In the genomic region with DNA sequence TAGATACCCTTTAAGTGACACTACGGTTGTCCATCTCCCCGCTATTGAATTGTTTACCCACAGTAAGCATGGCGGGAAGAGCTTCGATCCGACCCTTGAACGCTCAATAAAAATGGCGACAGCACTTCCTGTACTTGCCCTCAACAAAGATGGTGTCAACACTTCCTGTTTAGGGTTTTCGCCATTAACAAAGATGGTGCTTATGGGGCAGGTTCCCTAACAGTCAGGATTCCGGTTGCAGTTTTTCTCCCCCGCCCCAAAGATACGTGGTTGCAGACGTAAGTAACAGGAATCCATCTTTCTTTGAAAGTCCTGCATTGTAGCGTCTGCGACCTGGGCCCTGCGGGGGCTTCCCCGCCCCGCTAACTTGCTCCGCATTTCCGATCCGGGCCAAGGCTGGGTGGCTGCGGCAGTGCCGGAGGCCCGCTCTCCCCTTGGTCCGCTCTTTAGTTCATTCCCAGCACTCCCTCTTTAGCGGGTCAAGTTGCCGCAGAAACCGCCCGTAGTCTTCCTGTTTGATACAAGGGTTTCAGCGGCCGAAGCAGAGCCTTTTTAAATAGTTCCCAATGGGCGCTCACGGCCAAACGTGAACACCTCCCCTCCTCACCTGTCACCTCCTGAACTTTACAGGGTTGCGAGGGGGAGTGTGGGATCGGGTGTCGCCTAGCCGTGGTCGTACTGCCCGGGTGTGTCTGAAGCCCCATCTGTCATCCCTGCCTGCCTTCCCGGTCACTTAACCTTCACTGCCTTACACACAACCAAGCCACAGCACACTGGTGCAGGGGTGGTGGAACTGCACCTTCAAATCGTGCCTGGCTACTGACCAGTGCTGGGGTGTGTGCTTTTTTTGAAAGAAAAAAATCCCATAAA, we compare ENCODE assay signal across 1 cellular context.
A peak's percentile ranks its signal among the peaks of the same experiment; 100 is the strongest.
TF ChIP-seq lines count a peak whose summit lies in the region.

CRADD (plus strand) TSS at position 181 of the 870 bp plus-strand sequence.

TF ChIP-seq in HepG2, 621 proteins besides CTCF, POLR2A, EP300 and RAD21 (continued from another document and continues in another):
- TF ChIP-seq, protein P1, sequence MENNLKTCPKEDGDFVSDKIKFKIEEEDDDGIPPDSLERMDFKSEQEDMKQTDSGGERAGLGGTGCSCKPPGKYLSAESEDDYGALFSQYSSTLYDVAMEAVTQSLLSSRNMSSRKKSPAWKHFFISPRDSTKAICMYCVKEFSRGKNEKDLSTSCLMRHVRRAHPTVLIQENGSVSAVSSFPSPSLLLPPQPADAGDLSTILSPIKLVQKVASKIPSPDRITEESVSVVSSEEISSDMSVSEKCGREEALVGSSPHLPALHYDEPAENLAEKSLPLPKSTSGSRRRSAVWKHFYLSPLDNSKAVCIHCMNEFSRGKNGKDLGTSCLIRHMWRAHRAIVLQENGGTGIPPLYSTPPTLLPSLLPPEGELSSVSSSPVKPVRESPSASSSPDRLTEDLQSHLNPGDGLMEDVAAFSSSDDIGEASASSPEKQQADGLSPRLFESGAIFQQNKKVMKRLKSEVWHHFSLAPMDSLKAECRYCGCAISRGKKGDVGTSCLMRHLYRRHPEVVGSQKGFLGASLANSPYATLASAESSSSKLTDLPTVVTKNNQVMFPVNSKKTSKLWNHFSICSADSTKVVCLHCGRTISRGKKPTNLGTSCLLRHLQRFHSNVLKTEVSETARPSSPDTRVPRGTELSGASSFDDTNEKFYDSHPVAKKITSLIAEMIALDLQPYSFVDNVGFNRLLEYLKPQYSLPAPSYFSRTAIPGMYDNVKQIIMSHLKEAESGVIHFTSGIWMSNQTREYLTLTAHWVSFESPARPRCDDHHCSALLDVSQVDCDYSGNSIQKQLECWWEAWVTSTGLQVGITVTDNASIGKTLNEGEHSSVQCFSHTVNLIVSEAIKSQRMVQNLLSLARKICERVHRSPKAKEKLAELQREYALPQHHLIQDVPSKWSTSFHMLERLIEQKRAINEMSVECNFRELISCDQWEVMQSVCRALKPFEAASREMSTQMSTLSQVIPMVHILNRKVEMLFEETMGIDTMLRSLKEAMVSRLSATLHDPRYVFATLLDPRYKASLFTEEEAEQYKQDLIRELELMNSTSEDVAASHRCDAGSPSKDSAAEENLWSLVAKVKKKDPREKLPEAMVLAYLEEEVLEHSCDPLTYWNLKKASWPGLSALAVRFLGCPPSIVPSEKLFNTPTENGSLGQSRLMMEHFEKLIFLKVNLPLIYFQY (CRISPR knock-in tag; IDR thresholded peaks at IDR 0.05; ENCODE audit: borderline replicate concordance): peak; percentile 56; the same call in 1 of the 2 replicates
- TF ChIP-seq KDM5A (IDR thresholded peaks at IDR 0.05; ENCODE audit: borderline replicate concordance, low read length): no peak
- TF ChIP-seq ZBTB3 (CRISPR knock-in tag; IDR thresholded peaks at IDR 0.05; ENCODE audit: borderline replicate concordance, low read depth): peak; percentile 50; the same call in 1 of the 2 replicates
- peak; percentile 76; the same call in 1 of the 2 replicates for TF ChIP-seq YEATS2 (CRISPR knock-in tag; IDR thresholded peaks at IDR 0.05; ENCODE audit: borderline replicate concordance)
- TF ChIP-seq HNRNPL (IDR thresholded peaks at IDR 0.05; ENCODE audit: low read depth, low read length): no peak
- peak; percentile 93 for TF ChIP-seq ZNF350 (CRISPR knock-in tag; IDR thresholded peaks at IDR 0.05; ENCODE audit: borderline replicate concordance, low read depth)
- no peak for TF ChIP-seq CBX2 (IDR thresholded peaks at IDR 0.05; ENCODE audit: low read depth, low read length)
- no peak for TF ChIP-seq CBX2 (CRISPR knock-in tag; IDR thresholded peaks at IDR 0.05; ENCODE audit: low read depth)
- TF ChIP-seq, protein P2, sequence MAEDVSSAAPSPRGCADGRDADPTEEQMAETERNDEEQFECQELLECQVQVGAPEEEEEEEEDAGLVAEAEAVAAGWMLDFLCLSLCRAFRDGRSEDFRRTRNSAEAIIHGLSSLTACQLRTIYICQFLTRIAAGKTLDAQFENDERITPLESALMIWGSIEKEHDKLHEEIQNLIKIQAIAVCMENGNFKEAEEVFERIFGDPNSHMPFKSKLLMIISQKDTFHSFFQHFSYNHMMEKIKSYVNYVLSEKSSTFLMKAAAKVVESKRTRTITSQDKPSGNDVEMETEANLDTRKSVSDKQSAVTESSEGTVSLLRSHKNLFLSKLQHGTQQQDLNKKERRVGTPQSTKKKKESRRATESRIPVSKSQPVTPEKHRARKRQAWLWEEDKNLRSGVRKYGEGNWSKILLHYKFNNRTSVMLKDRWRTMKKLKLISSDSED (CRISPR knock-in tag; IDR thresholded peaks at IDR 0.05): no peak
- peak; percentile 61 for TF ChIP-seq ARID4A (CRISPR knock-in tag; IDR thresholded peaks at IDR 0.05; ENCODE audit: borderline replicate concordance)
- TF ChIP-seq, protein P3, sequence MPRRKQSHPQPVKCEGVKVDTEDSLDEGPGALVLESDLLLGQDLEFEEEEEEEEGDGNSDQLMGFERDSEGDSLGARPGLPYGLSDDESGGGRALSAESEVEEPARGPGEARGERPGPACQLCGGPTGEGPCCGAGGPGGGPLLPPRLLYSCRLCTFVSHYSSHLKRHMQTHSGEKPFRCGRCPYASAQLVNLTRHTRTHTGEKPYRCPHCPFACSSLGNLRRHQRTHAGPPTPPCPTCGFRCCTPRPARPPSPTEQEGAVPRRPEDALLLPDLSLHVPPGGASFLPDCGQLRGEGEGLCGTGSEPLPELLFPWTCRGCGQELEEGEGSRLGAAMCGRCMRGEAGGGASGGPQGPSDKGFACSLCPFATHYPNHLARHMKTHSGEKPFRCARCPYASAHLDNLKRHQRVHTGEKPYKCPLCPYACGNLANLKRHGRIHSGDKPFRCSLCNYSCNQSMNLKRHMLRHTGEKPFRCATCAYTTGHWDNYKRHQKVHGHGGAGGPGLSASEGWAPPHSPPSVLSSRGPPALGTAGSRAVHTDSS (CRISPR knock-in tag; conservative IDR thresholded peaks at IDR 0.05): no peak
- peak; percentile 59; the same call in 1 of the 2 replicates for TF ChIP-seq ZNF431 (CRISPR knock-in tag; IDR thresholded peaks at IDR 0.05; ENCODE audit: borderline replicate concordance, low read depth)
- TF ChIP-seq SAFB2 (CRISPR knock-in tag; IDR thresholded peaks at IDR 0.05; ENCODE audit: borderline replicate concordance, low read depth): no peak; the same call in 1 of the 2 replicates
- no peak for TF ChIP-seq ZSCAN25 (CRISPR knock-in tag; IDR thresholded peaks at IDR 0.05)
- peak; percentile 99 for TF ChIP-seq YY1 (IDR thresholded peaks at IDR 0.05; ENCODE audit: insufficient read depth, insufficient replicate concordance, low read depth, low read length)
- no peak for TF ChIP-seq ZSCAN29 (CRISPR knock-in tag; conservative IDR thresholded peaks at IDR 0.05)
- peak; percentile 79; the same call in 1 of the 2 replicates for TF ChIP-seq ZNF678 (CRISPR knock-in tag; IDR thresholded peaks at IDR 0.05)
- peak; percentile 55 for TF ChIP-seq PHF5A (CRISPR knock-in tag; IDR thresholded peaks at IDR 0.05; ENCODE audit: low read depth, unreplicated experiment)
- peak; percentile 79 for TF ChIP-seq RBFOX2 (IDR thresholded peaks at IDR 0.05; ENCODE audit: low read depth, low read length)
- peak; percentile 42; the same call in 1 of the 2 replicates for TF ChIP-seq SMAD3 (CRISPR knock-in tag; IDR thresholded peaks at IDR 0.05)
- TF ChIP-seq IRF2 (CRISPR knock-in tag; IDR thresholded peaks at IDR 0.05): peak; percentile 80
- 0 out of 2 replicates have a peak, but pooled peaks have one; percentile 57 for TF ChIP-seq FOXK2 (IDR thresholded peaks at IDR 0.05)
- TF ChIP-seq GTF3A (CRISPR knock-in tag; conservative IDR thresholded peaks at IDR 0.05): peak; percentile 76; the same call in 1 of the 2 replicates
- peak; percentile 36 for TF ChIP-seq HBP1 (CRISPR knock-in tag; IDR thresholded peaks at IDR 0.05; ENCODE audit: low read depth)
- no peak for TF ChIP-seq NONO (IDR thresholded peaks at IDR 0.05)
- TF ChIP-seq NONO (CRISPR knock-in tag; conservative IDR thresholded peaks at IDR 0.05): peak; percentile 63
- peak; percentile 88 for TF ChIP-seq UBTF (CRISPR knock-in tag; IDR thresholded peaks at IDR 0.05)
- TF ChIP-seq SKIL (CRISPR knock-in tag; IDR thresholded peaks at IDR 0.05; ENCODE audit: borderline replicate concordance): no peak
- no peak for TF ChIP-seq SOX13 (IDR thresholded peaks at IDR 0.05)
- peak in 1 of 2 experiments; percentile 37; a peak in 1 of 4 replicates for TF ChIP-seq SOX13 (CRISPR knock-in tag; conservative IDR thresholded peaks at IDR 0.05 in 1 of 2, IDR thresholded peaks at IDR 0.05 in 1 of 2)
- TF ChIP-seq E2F5 (CRISPR knock-in tag; conservative IDR thresholded peaks at IDR 0.05): peak; percentile 33; the same call in 1 of the 2 replicates
- no peak for TF ChIP-seq ZNF224 (CRISPR knock-in tag; IDR thresholded peaks at IDR 0.05)
- TF ChIP-seq ZBTB43 (CRISPR knock-in tag; conservative IDR thresholded peaks at IDR 0.05): no peak; the same call in 1 of the 2 replicates
- peak; percentile 70; the same call in 1 of the 2 replicates for TF ChIP-seq NCOR1 (IDR thresholded peaks at IDR 0.05; ENCODE audit: borderline replicate concordance, low read length)
